ENCODE assay signal across 20 cellular contexts in genomic region chr12:53034459-53034858, GRCh38. TPM values are rescaled to one million over a fixed set of nuclear protein-coding genes. Genes with fewer than 3 reads are reported as not detected.
DNase-seq lines count a peak whose midpoint lies in the region; ATAC-seq, FAIRE-seq and TF ChIP-seq lines count a peak whose summit lies in the region.
"Had no signal": no experiment of that assay in that cellular context is flagged by ENCODE, and none has a peak within 500 bp of the region (broad histone marks: within the 10 kb centered on the region; RNA-seq: fewer than 3 reads in every experiment).

No MANE protein-coding gene starts in this region.

- H4K20me1 ChIP-seq in HepG2 (ENCODE audit: insufficient read depth, low read length), result no peaks in the 10 kb centered on the region
- no peaks in the 10 kb centered on the region for H4K20me1 ChIP-seq in endothelial cell of umbilical vein (replicated peaks; ENCODE audit: control insufficient read depth, extremely low read depth, insufficient read depth, low read length)

- H3K4me1 Mint-ChIP-seq in activated CD8-positive, alpha-beta T cell treated with anti-CD3 and anti-CD28 coated beads for 36 hours (ENCODE audit: low read depth), result peaks cover 33% of the 10 kb centered on the region

- WGBS in HepG2 (ENCODE audit: low lambda C conversion rate), result 93% methylated on average over 8 of the region's 8 CpGs
- 69% methylated on average over 8 of the region's 8 CpGs for WGBS in right lobe of liver (ENCODE audit: insufficient coverage, low coverage, low lambda C conversion rate, missing lambda C conversion rate)

- H3K9ac ChIP-seq in HepG2 (ENCODE audit: insufficient read depth, low read depth, low read length) (no peak overlapping the region), endothelial cell of umbilical vein (replicated peaks; ENCODE audit: extremely low read depth, insufficient read depth, low read length) (no peak overlapping the region)

- POLR2A ChIA-PET in HepG2 (lab: Yijun Ruan, JAX) (interaction anchor here (1.0 kb wide), 2 partner anchors 10 to 14 kb away, joined by 3 to 5 read pairs; no protein-coding TSS in a partner anchor), endothelial cell of umbilical vein (lab: Charles Lee) (no interaction called here)
- POLR2A ChIA-PET in activated CD8-positive, alpha-beta T cell treated with anti-CD3 and anti-CD28 coated beads for 36 hours (lab: Charles Lee), result interaction anchor here (1.5 to 2.7 kb wide), 2 partner anchors 9 to 10 kb away, joined by 5 to 11 read pairs; no protein-coding TSS in a partner anchor

- H3K9me3 Mint-ChIP-seq in activated CD8-positive, alpha-beta T cell treated with anti-CD3 and anti-CD28 coated beads for 36 hours, result no peaks in the 10 kb centered on the region
- H3K9me3 Mint-ChIP-seq: central memory CD8-positive, alpha-beta T cell had no signal

- H3K27ac Mint-ChIP-seq in activated CD8-positive, alpha-beta T cell treated with anti-CD3 and anti-CD28 coated beads for 36 hours, result peak overlapping the region; percentile 59

- TF ChIP-seq EP300 in HepG2 (IDR thresholded peaks at IDR 0.05; ENCODE audit: low read depth in 2 of 2, low read length in 2 of 2) (no peak), HepG2 (CRISPR knock-in tag; IDR thresholded peaks at IDR 0.05; ENCODE audit: borderline replicate concordance) (no peak)

- dilution Hi-C loops in endothelial cell of umbilical vein (cut with MboI; ENCODE audit: extremely low pct_ligation_motif_present, low sequenced_read_pairs), result no loop called here

- H3K4me3 Mint-ChIP-seq in activated CD8-positive, alpha-beta T cell treated with anti-CD3 and anti-CD28 coated beads for 36 hours, result no peak overlapping the region
- H3K4me3 Mint-ChIP-seq: central memory CD8-positive, alpha-beta T cell had no signal

- H3K9me3 ChIP-seq in HepG2 (ENCODE audit: low read length) (no peaks in the 10 kb centered on the region), right lobe of liver (no peaks in the 10 kb centered on the region), endothelial cell of umbilical vein (replicated peaks; ENCODE audit: control insufficient read depth, insufficient read depth, low read length) (no peaks in the 10 kb centered on the region), tibial artery (no peaks in the 10 kb centered on the region)
- H3K9me3 ChIP-seq: testis had no signal

- H3K27me3 Mint-ChIP-seq in activated CD8-positive, alpha-beta T cell treated with anti-CD3 and anti-CD28 coated beads for 36 hours, result no peaks in the 10 kb centered on the region
- H3K27me3 Mint-ChIP-seq: central memory CD8-positive, alpha-beta T cell had no signal

- H3K36me3 ChIP-seq in HepG2 (replicated peaks in 1 of 2; ENCODE audit: control insufficient read depth in 1 of 2, insufficient read depth in 2 of 2, low read length in 2 of 2) (peaks cover 34 to 85% of the 10 kb centered on the region in 2 experiments), right lobe of liver (peaks cover 9 to 93% (median 63%) of the 10 kb centered on the region in 4 donors), endothelial cell of umbilical vein (ENCODE audit: control insufficient read depth in 2 of 2, extremely low read depth in 1 of 2, insufficient read depth in 2 of 2, low read length in 2 of 2) (peaks cover 39 to 42% of the 10 kb centered on the region in 2 experiments), tibial artery (peaks cover 77 to 91% (median 90%) of the 10 kb centered on the region in 3 donors)

- TF ChIP-seq POLR2A in HepG2 (IDR thresholded peaks at IDR 0.05; ENCODE audit: insufficient read depth in 1 of 2, low read depth in 2 of 2, low read length in 2 of 2) (no peak), right lobe of liver (IDR thresholded peaks at IDR 0.05) (no peak), endothelial cell of umbilical vein (IDR thresholded peaks at IDR 0.05; ENCODE audit: low read depth, low read length) (no peak)

- ATAC-seq in HepG2, result no peak
- no peak for ATAC-seq in right lobe of liver
- ATAC-seq in activated CD8-positive, alpha-beta T cell treated with anti-CD3 and anti-CD28 coated beads for 36 hours, result no peak
- ATAC-seq: left ventricle myocardium superior had no signal

- peaks cover 3% of the 10 kb centered on the region for H3K79me2 ChIP-seq in HepG2 (ENCODE audit: insufficient read depth, low read length)
- peaks cover 9% of the 10 kb centered on the region for H3K79me2 ChIP-seq in endothelial cell of umbilical vein (ENCODE audit: control insufficient read depth, insufficient read depth, low read length)

- DNase-seq in HepG2 (ENCODE audit: low spot score) (no peak), right lobe of liver (no peak), endothelial cell of umbilical vein (ENCODE audit: low read depth, low spot score) (no peak), SKM-1 treated with dmso at 0.1 percent for 144 hours (lab: John Stamatoyannopoulos, UW; ENCODE audit: unreplicated experiment) (no peak), tibial artery (no peak), NOMO-1 (lab: John Stamatoyannopoulos, UW; ENCODE audit: unreplicated experiment in 2 of 2) (no peak)
- no peak for DNase-seq in activated CD8-positive, alpha-beta T cell treated with anti-CD3 and anti-CD28 coated beads for 36 hours
- DNase-seq: activated CD4-positive, alpha-beta T cell treated with anti-CD3 and anti-CD28 coated beads, Interleukin-2, amount 50 U/mL, for 48 hours; activated effector memory CD4-positive, alpha-beta T cell treated with Interleukin-2 at 50 U/mL for 16 hours; anterior cingulate cortex; COR-L47; effector memory CD4-positive, alpha-beta T cell; glutamatergic neuron; left ventricle myocardium superior; NCI-H1105; NCI-H524 treated with DMSO at 0.1 percent for 48 hours; retina; testis had no signal

- H3K4me3 ChIP-seq in HepG2 (replicated peaks in 1 of 3; ENCODE audit: insufficient read depth in 1 of 3, low read depth in 2 of 3, low read length in 3 of 3) (no peak overlapping the region), right lobe of liver (no peak overlapping the region), endothelial cell of umbilical vein (replicated peaks in 1 of 3; ENCODE audit: insufficient read depth in 1 of 3, low read depth in 1 of 3, low read length in 3 of 3) (no peak overlapping the region), tibial artery (no peak overlapping the region)
- H3K4me3 ChIP-seq: testis had no signal

- H3K27me3 ChIP-seq in HepG2 (ENCODE audit: control insufficient read depth in 1 of 2, insufficient read depth in 2 of 2, low read length in 2 of 2) (no peaks in the 10 kb centered on the region), right lobe of liver (no peaks in the 10 kb centered on the region), endothelial cell of umbilical vein (ENCODE audit: control insufficient read depth in 2 of 2, insufficient read depth in 2 of 2, low read length in 2 of 2) (no peaks in the 10 kb centered on the region), tibial artery (no peaks in the 10 kb centered on the region)
- H3K27me3 ChIP-seq: testis had no signal

- intact Hi-C loops in HepG2 (cut with micrococcal nuclease; ENCODE audit: unreplicated experiment), result no loop called here
- intact Hi-C loops in right lobe of liver (cut with DNase I), result no loop called here
- intact Hi-C loops in activated CD8-positive, alpha-beta T cell treated with anti-CD3 and anti-CD28 coated beads for 36 hours (cut with micrococcal nuclease), result no loop called here
- intact Hi-C loops in endothelial cell of umbilical vein (cut with micrococcal nuclease), result no loop called here
- intact Hi-C loops in tibial artery (cut with DNase I; ENCODE audit: low total_unique reads), result no loop called here

- FAIRE-seq in HepG2 (lab: Jason Lieb, UNC) (no peak), endothelial cell of umbilical vein (lab: Jason Lieb, UNC) (peak; percentile 18)

- in situ Hi-C loops in HepG2 (cut with HindIII; ENCODE audit: extremely low pct_ligation_motif_present, low pct_unique_long_range_greater_than_20kb), result no loop called here

- no peaks in the 10 kb centered on the region for H3K9me1 ChIP-seq in endothelial cell of umbilical vein (replicated peaks; ENCODE audit: control insufficient read depth, extremely low read depth, insufficient read depth, low read length)

- TF ChIP-seq RAD21 in HepG2 (CRISPR knock-in tag; IDR thresholded peaks at IDR 0.05), result no peak

- H3K4me2 ChIP-seq in HepG2 (ENCODE audit: low read depth, low read length), result no peak overlapping the region
- no peak overlapping the region for H3K4me2 ChIP-seq in endothelial cell of umbilical vein (ENCODE audit: insufficient read depth, low read length)

- no peaks in the 10 kb centered on the region for H3K4me1 ChIP-seq in HepG2 (ENCODE audit: insufficient read depth, low read length)
- peaks cover 0 to 4% (median 0%) of the 10 kb centered on the region in 4 donors for H3K4me1 ChIP-seq in right lobe of liver
- peaks cover 23% of the 10 kb centered on the region for H3K4me1 ChIP-seq in endothelial cell of umbilical vein (ENCODE audit: control insufficient read depth, extremely low read depth, insufficient read depth, low read length)
- H3K4me1 ChIP-seq in tibial artery, result peaks cover 0 to 13% (median 9%) of the 10 kb centered on the region in 4 donors

- H3K36me3 Mint-ChIP-seq in activated CD8-positive, alpha-beta T cell treated with anti-CD3 and anti-CD28 coated beads for 36 hours (ENCODE audit: low read depth), result peaks cover 74% of the 10 kb centered on the region

- no TSS peak for BruUV-seq in HepG2 (replicated peaks; lab: Mats Ljungman, UMichigan)
- no TSS peak for BruUV-seq in endothelial cell of umbilical vein (replicated peaks; lab: Mats Ljungman, UMichigan)

- TF ChIP-seq CTCF in HepG2 (CRISPR knock-in tag; IDR thresholded peaks at IDR 0.05), result no peak
- no peak for TF ChIP-seq CTCF in right lobe of liver (IDR thresholded peaks at IDR 0.05)
- no peak for TF ChIP-seq CTCF in activated CD8-positive, alpha-beta T cell treated with anti-CD3 and anti-CD28 coated beads for 36 hours (IDR thresholded peaks at IDR 0.05)
- no peak for TF ChIP-seq CTCF in endothelial cell of umbilical vein (IDR thresholded peaks at IDR 0.05; ENCODE audit: extremely low read depth in 1 of 2, insufficient read depth in 1 of 2, low read depth in 1 of 2, low read length in 2 of 2)
- TF ChIP-seq CTCF in tibial artery (IDR thresholded peaks at IDR 0.05), result no peak

- H2AFZ ChIP-seq in HepG2 (ENCODE audit: low read length) (no peak overlapping the region), endothelial cell of umbilical vein (ENCODE audit: low read depth, low read length) (no peak overlapping the region)

- CTCF ChIA-PET in HepG2 (lab: Yijun Ruan, JAX; ENCODE audit: low intra/inter-chr PET ratio, low total read pairs) (no interaction called here), endothelial cell of umbilical vein (lab: Charles Lee) (interaction anchor here (1.2 kb wide), 1 partner anchor 31 kb away, joined by 3 read pairs; no protein-coding TSS in a partner anchor)
- CTCF ChIA-PET in activated CD8-positive, alpha-beta T cell treated with anti-CD3 and anti-CD28 coated beads for 36 hours (lab: Charles Lee), result interaction anchor here (2.0 kb wide), 1 partner anchor 14 kb away, joined by 8 read pairs; no protein-coding TSS in a partner anchor

- H3K27ac ChIP-seq in HepG2 (ENCODE audit: extremely low read length, insufficient read depth, low read length) (no peak overlapping the region), right lobe of liver (no peak overlapping the region), endothelial cell of umbilical vein (ENCODE audit: insufficient read depth, low read depth, low read length) (no peak overlapping the region), temporal lobe (ENCODE audit: low read depth, low read length) (peak overlapping the region; percentile 3), tibial artery (no peak overlapping the region)
- H3K27ac ChIP-seq: testis had no signal

RNA-seq across cellular contexts. Expression of gene TNS2, which starts 15.4 kb away (rescaled TPM):
- total RNA-seq in HepG2 (2016; rRNA removed; fragmentation: Illumina TruSeq; extraction: Trizol) (3.2 and 8.9 TPM in 2 replicates), right lobe of liver (100 to 1,000 TPM in 3 of 6 experiments, 10 to 100 TPM in 3; 50.5 to 139 (median 86.9) TPM), endothelial cell of umbilical vein (106 and 119 TPM in 2 replicates), temporal lobe (13.5 TPM)
- total RNA-seq in HepG2 (2016; cell fraction: cytosol; rRNA removed; fragmentation: Illumina TruSeq; extraction: Trizol; ENCODE audit: low read depth), result 3.1 and 5.0 TPM in 2 replicates
- 2.8 and 9.5 TPM in 2 replicates for total RNA-seq in HepG2 (2016; cell fraction: insoluble cytoplasmic fraction; rRNA removed; fragmentation: Illumina TruSeq; extraction: Trizol)
- 3.1 and 3.8 TPM in 2 replicates for total RNA-seq in HepG2 (2016; cell fraction: membrane; rRNA removed; fragmentation: Illumina TruSeq; extraction: Trizol)
- total RNA-seq in HepG2 (2016; cell fraction: nucleus; rRNA removed; fragmentation: Illumina TruSeq; extraction: Trizol), result 13.3 and 14.8 TPM in 2 replicates
- polyA plus RNA-seq in HepG2 (2011; rRNA removed) (18.0 and 20.4 TPM in 2 replicates), endothelial cell of umbilical vein (84.5 and 119 TPM in 2 replicates)
- polyA plus RNA-seq in HepG2 (2011; cell fraction: cytosol; rRNA removed), result 3.9 and 6.8 TPM in 2 replicates
- 181 and 258 TPM in 2 replicates for polyA plus RNA-seq in HepG2 (2011; cell fraction: nucleus; rRNA removed)
- 13.0 and 15.3 TPM in 2 replicates for polyA plus RNA-seq in HepG2 (2012)
- 0.96 and 1.4 TPM in 2 replicates for polyA plus RNA-seq in HepG2 (2016; cell fraction: cytosol; fragmentation: Illumina TruSeq; extraction: Trizol; ENCODE audit: low read depth)
- polyA plus RNA-seq in HepG2 (2016; cell fraction: insoluble cytoplasmic fraction; fragmentation: Illumina TruSeq; extraction: Trizol; ENCODE audit: low read depth), result 5.7 and 8.2 TPM in 2 replicates
- 2.0 and 4.2 TPM in 2 replicates for polyA plus RNA-seq in HepG2 (2016; cell fraction: membrane; fragmentation: Illumina TruSeq; extraction: Trizol; ENCODE audit: low read depth)
- 34.1 and 49.0 TPM in 2 replicates for polyA plus RNA-seq in HepG2 (2016; cell fraction: nucleus; fragmentation: Illumina TruSeq; extraction: Trizol; ENCODE audit: insufficient read depth, low read depth)
- 34.0 and 38.3 TPM in 2 replicates for polyA minus RNA-seq in HepG2 (2011; rRNA and poly(A)+ RNA removed; ENCODE audit: low replicate concordance)
- 9.9 and 10.3 TPM in 2 replicates for polyA minus RNA-seq in HepG2 (2011; cell fraction: cytosol; rRNA and poly(A)+ RNA removed)
- polyA minus RNA-seq in HepG2 (2011; cell fraction: nucleus; rRNA and poly(A)+ RNA removed), result 63.8 and 80.3 TPM in 2 replicates
- 1 to 10 TPM; 1.1 to 1.6 TPM for total RNA-seq in activated CD8-positive, alpha-beta T cell treated with anti-CD3 and anti-CD28 coated beads for 36 hours
- polyA plus RNA-seq in endothelial cell of umbilical vein (2011; cell fraction: cytosol; rRNA removed), result 49.3 and 62.6 TPM in 2 replicates
- polyA plus RNA-seq in endothelial cell of umbilical vein (2011; cell fraction: nucleus; rRNA removed), result 356 and 431 TPM in 2 replicates
- polyA plus RNA-seq in endothelial cell of umbilical vein (2012), result 32.4 and 40.1 TPM in 2 replicates
- polyA minus RNA-seq in endothelial cell of umbilical vein, result 104 and 105 TPM in 2 replicates
- 8.6 TPM for polyA minus RNA-seq in endothelial cell of umbilical vein (2011; cell fraction: cytosol; rRNA and poly(A)+ RNA removed)
- 163 and 183 TPM in 2 replicates for polyA minus RNA-seq in endothelial cell of umbilical vein (2011; cell fraction: nucleus; rRNA and poly(A)+ RNA removed)

RNA-seq across cellular contexts. Expression of gene EIF4B, which starts 28.2 kb away (rescaled TPM):
- 548 and 779 TPM in 2 replicates for total RNA-seq in HepG2 (2016; rRNA removed; fragmentation: Illumina TruSeq; extraction: Trizol)
- total RNA-seq in HepG2 (2016; cell fraction: cytosol; rRNA removed; fragmentation: Illumina TruSeq; extraction: Trizol; ENCODE audit: low read depth), result 127 and 150 TPM in 2 replicates
- 568 and 746 TPM in 2 replicates for total RNA-seq in HepG2 (2016; cell fraction: insoluble cytoplasmic fraction; rRNA removed; fragmentation: Illumina TruSeq; extraction: Trizol)
- 454 and 551 TPM in 2 replicates for total RNA-seq in HepG2 (2016; cell fraction: membrane; rRNA removed; fragmentation: Illumina TruSeq; extraction: Trizol)
- total RNA-seq in HepG2 (2016; cell fraction: nucleus; rRNA removed; fragmentation: Illumina TruSeq; extraction: Trizol), result 263 and 291 TPM in 2 replicates
- 327 and 416 TPM in 2 replicates for polyA plus RNA-seq in HepG2 (2011; rRNA removed)
- polyA plus RNA-seq in HepG2 (2011; cell fraction: cytosol; rRNA removed), result 501 and 516 TPM in 2 replicates
- polyA plus RNA-seq in HepG2 (2011; cell fraction: nucleus; rRNA removed), result 203 and 222 TPM in 2 replicates
- 450 and 479 TPM in 2 replicates for polyA plus RNA-seq in HepG2 (2012)
- polyA plus RNA-seq in HepG2 (2016; cell fraction: cytosol; fragmentation: Illumina TruSeq; extraction: Trizol; ENCODE audit: low read depth), result 74.7 and 91.4 TPM in 2 replicates
- polyA plus RNA-seq in HepG2 (2016; cell fraction: insoluble cytoplasmic fraction; fragmentation: Illumina TruSeq; extraction: Trizol; ENCODE audit: low read depth), result 445 and 458 TPM in 2 replicates
- 254 and 316 TPM in 2 replicates for polyA plus RNA-seq in HepG2 (2016; cell fraction: membrane; fragmentation: Illumina TruSeq; extraction: Trizol; ENCODE audit: low read depth)
- 258 and 266 TPM in 2 replicates for polyA plus RNA-seq in HepG2 (2016; cell fraction: nucleus; fragmentation: Illumina TruSeq; extraction: Trizol; ENCODE audit: insufficient read depth, low read depth)
- 738 and 1,247 TPM in 2 replicates for polyA minus RNA-seq in HepG2 (2011; rRNA and poly(A)+ RNA removed; ENCODE audit: low replicate concordance)
- polyA minus RNA-seq in HepG2 (2011; cell fraction: cytosol; rRNA and poly(A)+ RNA removed), result 496 and 595 TPM in 2 replicates
- polyA minus RNA-seq in HepG2 (2011; cell fraction: nucleus; rRNA and poly(A)+ RNA removed), result 250 and 365 TPM in 2 replicates
- 100 to 1,000 TPM; 143 to 270 (median 180) TPM for total RNA-seq in right lobe of liver
- total RNA-seq in activated CD8-positive, alpha-beta T cell treated with anti-CD3 and anti-CD28 coated beads for 36 hours, result 100 to 1,000 TPM; 789 to 814 TPM
- total RNA-seq in endothelial cell of umbilical vein, result 372 and 382 TPM in 2 replicates
- 169 and 233 TPM in 2 replicates for polyA plus RNA-seq in endothelial cell of umbilical vein
- polyA plus RNA-seq in endothelial cell of umbilical vein (2011; cell fraction: cytosol; rRNA removed), result 339 and 375 TPM in 2 replicates
- polyA plus RNA-seq in endothelial cell of umbilical vein (2011; cell fraction: nucleus; rRNA removed), result 236 and 267 TPM in 2 replicates
- 268 and 415 TPM in 2 replicates for polyA plus RNA-seq in endothelial cell of umbilical vein (2012)
- polyA minus RNA-seq in endothelial cell of umbilical vein, result 718 and 745 TPM in 2 replicates
- 585 TPM for polyA minus RNA-seq in endothelial cell of umbilical vein (2011; cell fraction: cytosol; rRNA and poly(A)+ RNA removed)
- 147 and 171 TPM in 2 replicates for polyA minus RNA-seq in endothelial cell of umbilical vein (2011; cell fraction: nucleus; rRNA and poly(A)+ RNA removed)
- 611 TPM for total RNA-seq in temporal lobe

RNA-seq across cellular contexts. Expression of gene SPRYD3, which starts 44.7 kb away (rescaled TPM):
- total RNA-seq in HepG2 (2016; rRNA removed; fragmentation: Illumina TruSeq; extraction: Trizol) (9.0 and 9.2 TPM in 2 replicates), right lobe of liver (10 to 100 TPM; 12.3 to 18.2 (median 14.4) TPM), endothelial cell of umbilical vein (31.7 and 39.2 TPM in 2 replicates), temporal lobe (22.9 TPM)
- 0.79 and 1.3 TPM in 2 replicates for total RNA-seq in HepG2 (2016; cell fraction: cytosol; rRNA removed; fragmentation: Illumina TruSeq; extraction: Trizol; ENCODE audit: low read depth)
- 7.9 and 8.6 TPM in 2 replicates for total RNA-seq in HepG2 (2016; cell fraction: insoluble cytoplasmic fraction; rRNA removed; fragmentation: Illumina TruSeq; extraction: Trizol)
- 2.8 and 3.1 TPM in 2 replicates for total RNA-seq in HepG2 (2016; cell fraction: membrane; rRNA removed; fragmentation: Illumina TruSeq; extraction: Trizol)
- total RNA-seq in HepG2 (2016; cell fraction: nucleus; rRNA removed; fragmentation: Illumina TruSeq; extraction: Trizol), result 5.1 and 5.3 TPM in 2 replicates
- polyA plus RNA-seq in HepG2 (2011; rRNA removed) (9.2 and 10.7 TPM in 2 replicates), endothelial cell of umbilical vein (38.6 and 39.6 TPM in 2 replicates)
- polyA plus RNA-seq in HepG2 (2011; cell fraction: cytosol; rRNA removed), result 11.7 and 12.2 TPM in 2 replicates
- 12.1 and 12.6 TPM in 2 replicates for polyA plus RNA-seq in HepG2 (2011; cell fraction: nucleus; rRNA removed)
- polyA plus RNA-seq in HepG2 (2012), result 6.0 and 9.7 TPM in 2 replicates
- polyA plus RNA-seq in HepG2 (2016; cell fraction: cytosol; fragmentation: Illumina TruSeq; extraction: Trizol; ENCODE audit: low read depth), result 0.86 and 1.1 TPM in 2 replicates
- 11.6 and 12.5 TPM in 2 replicates for polyA plus RNA-seq in HepG2 (2016; cell fraction: insoluble cytoplasmic fraction; fragmentation: Illumina TruSeq; extraction: Trizol; ENCODE audit: low read depth)
- polyA plus RNA-seq in HepG2 (2016; cell fraction: membrane; fragmentation: Illumina TruSeq; extraction: Trizol; ENCODE audit: low read depth), result 2.0 and 3.3 TPM in 2 replicates
- polyA plus RNA-seq in HepG2 (2016; cell fraction: nucleus; fragmentation: Illumina TruSeq; extraction: Trizol; ENCODE audit: insufficient read depth, low read depth), result 7.6 and 8.3 TPM in 2 replicates
- 27.5 and 69.5 TPM in 2 replicates for polyA minus RNA-seq in HepG2 (2011; rRNA and poly(A)+ RNA removed; ENCODE audit: low replicate concordance)
- polyA minus RNA-seq in HepG2 (2011; cell fraction: cytosol; rRNA and poly(A)+ RNA removed), result 8.3 and 10.6 TPM in 2 replicates
- polyA minus RNA-seq in HepG2 (2011; cell fraction: nucleus; rRNA and poly(A)+ RNA removed), result 9.5 and 12.8 TPM in 2 replicates
- total RNA-seq in activated CD8-positive, alpha-beta T cell treated with anti-CD3 and anti-CD28 coated beads for 36 hours, result 10 to 100 TPM; 24.8 to 25.0 TPM
- 27.2 and 27.3 TPM in 2 replicates for polyA plus RNA-seq in endothelial cell of umbilical vein (2011; cell fraction: cytosol; rRNA removed)
- polyA plus RNA-seq in endothelial cell of umbilical vein (2011; cell fraction: nucleus; rRNA removed), result 30.9 and 32.1 TPM in 2 replicates
- 27.6 and 35.4 TPM in 2 replicates for polyA plus RNA-seq in endothelial cell of umbilical vein (2012)
- 41.8 and 45.3 TPM in 2 replicates for polyA minus RNA-seq in endothelial cell of umbilical vein
- 28.4 TPM for polyA minus RNA-seq in endothelial cell of umbilical vein (2011; cell fraction: cytosol; rRNA and poly(A)+ RNA removed)
- 13.6 and 18.1 TPM in 2 replicates for polyA minus RNA-seq in endothelial cell of umbilical vein (2011; cell fraction: nucleus; rRNA and poly(A)+ RNA removed)
